ENCODE assay signal across 22 cellular contexts in genomic region chr5:180133551-180133950, GRCh38.
"Had no signal": no experiment of that assay in that cellular context is flagged by ENCODE, and none has a peak within 500 bp of the region (broad histone marks: within the 10 kb centered on the region; RNA-seq: fewer than 3 reads in every experiment).

No MANE protein-coding gene starts in this region.

- H3K36me3 Mint-ChIP-seq: naive thymus-derived CD8-positive, alpha-beta T cell; stimulated activated naive B cell treated with anti-CD40 and anti-IgM and Interleukin-4, amounts not matched to agents 10 μg/mL and 1 μg/mL and 100 μg/mL, for 72 hours had no signal

- H3K4me3 Mint-ChIP-seq: naive thymus-derived CD8-positive, alpha-beta T cell; nephron progenitor cell; stimulated activated naive B cell treated with anti-CD40 and anti-IgM and Interleukin-4, amounts not matched to agents 10 μg/mL and 1 μg/mL and 100 μg/mL, for 72 hours; stimulated activated naive CD8-positive, alpha-beta T cell treated with anti-CD3 and anti-CD28 coated beads, Interleukin-15, Interleukin-2, amounts not matched to agents 100 ng/mL and 50 ng/mL, for 24 hours had no signal

- H3K36me3 ChIP-seq: gastrocnemius medialis, lower lobe of right lung, pancreas, right lobe of liver, thoracic aorta, tibial nerve, vagina had no signal

- H3K27ac Mint-ChIP-seq: nephron progenitor cell; stimulated activated naive B cell treated with anti-CD40 and anti-IgM and Interleukin-4, amounts not matched to agents 10 μg/mL and 1 μg/mL and 100 μg/mL, for 72 hours; stimulated activated naive CD8-positive, alpha-beta T cell treated with anti-CD3 and anti-CD28 coated beads, Interleukin-15, Interleukin-2, amounts not matched to agents 100 ng/mL and 50 ng/mL, for 24 hours had no signal

- ATAC-seq: esophagus mucosa; gastrocnemius medialis; left ventricle myocardium superior; lower lobe of right lung; naive thymus-derived CD8-positive, alpha-beta T cell; pancreas; stimulated activated naive B cell treated with anti-CD40 and anti-IgM and Interleukin-4, amounts not matched to agents 10 μg/mL and 1 μg/mL and 100 μg/mL, for 72 hours had no signal

- H3K9me3 ChIP-seq: gastrocnemius medialis, lower lobe of right lung, pancreas, right lobe of liver, thoracic aorta, tibial nerve, vagina had no signal

- H3K9me3 Mint-ChIP-seq: naive thymus-derived CD8-positive, alpha-beta T cell; nephron progenitor cell; stimulated activated naive CD8-positive, alpha-beta T cell treated with anti-CD3 and anti-CD28 coated beads, Interleukin-15, Interleukin-2, amounts not matched to agents 100 ng/mL and 50 ng/mL, for 24 hours had no signal

- DNase-seq: effector CD4-positive, alpha-beta T cell; foreskin fibroblast; gastrocnemius medialis; nephron progenitor cell; occipital lobe; retina; small intestine; stimulated activated CD4-positive, alpha-beta T cell treated with anti-CD3 and anti-CD28 coated beads, Interleukin-15, amount 100 ng/mL, for 24 hours; stimulated activated CD4-positive, alpha-beta T cell treated with anti-CD3 and anti-CD28 coated beads, Interleukin-2, amount 100 ng/mL, for 48 hours; stimulated activated naive B cell treated with anti-CD40 and anti-IgM and Interleukin-4, amounts not matched to agents 10 μg/mL and 1 μg/mL and 100 μg/mL, for 72 hours had no signal

- H3K4me1 ChIP-seq: gastrocnemius medialis, lower lobe of right lung, pancreas, right lobe of liver, vagina had no signal

- H3K27me3 ChIP-seq: dorsolateral prefrontal cortex, gastrocnemius medialis, pancreas, right lobe of liver, tibial nerve, vagina had no signal

- H3K27me3 Mint-ChIP-seq: stimulated activated naive CD8-positive, alpha-beta T cell treated with anti-CD3 and anti-CD28 coated beads, Interleukin-15, Interleukin-2, amounts not matched to agents 100 ng/mL and 50 ng/mL, for 24 hours had no signal

- H3K27ac ChIP-seq: epithelial cell of prostate, gastrocnemius medialis, lower lobe of right lung, pancreas, right lobe of liver, thoracic aorta, tibial nerve, vagina had no signal

- H3K4me3 ChIP-seq: dorsolateral prefrontal cortex, gastrocnemius medialis, lower lobe of right lung, pancreas, right lobe of liver, thoracic aorta, tibial nerve, vagina had no signal
